Comparison of ENCODE assay signal across 8 cellular contexts in the genomic region with DNA sequence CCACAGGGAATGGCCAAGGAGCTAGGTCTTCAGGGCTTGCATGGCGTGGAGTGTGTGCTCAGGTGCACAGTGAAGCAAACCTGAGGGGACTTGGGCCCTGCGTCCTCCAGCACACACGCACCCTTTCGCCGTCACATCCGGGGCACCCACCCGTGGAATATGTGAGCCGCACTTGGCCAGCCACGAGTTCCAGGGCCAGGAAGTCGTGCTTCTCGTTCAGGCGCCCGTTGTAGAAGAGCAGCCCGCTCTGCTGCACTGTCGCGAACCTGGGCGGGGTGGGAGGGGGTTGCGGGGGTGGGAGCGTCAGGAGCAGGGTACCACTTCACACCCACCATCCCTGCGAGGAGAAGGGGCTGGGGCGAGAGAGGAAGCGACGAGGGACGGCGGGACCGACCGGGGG. TPM values are rescaled to one million over a fixed set of nuclear protein-coding genes. Genes with fewer than 3 reads are reported as not detected.
DNase-seq lines count a peak whose midpoint lies in the region; ATAC-seq and TF ChIP-seq lines count a peak whose summit lies in the region.

No MANE protein-coding gene starts in this region.

- no peak overlapping the region for H3K27ac ChIP-seq in fibroblast of lung (ENCODE audit: insufficient read depth, low read length)

- no peaks in the 10 kb centered on the region for H3K79me2 ChIP-seq in fibroblast of lung (ENCODE audit: control insufficient read depth, insufficient read depth, low read length)

- ATAC-seq in HG02884 (IDR thresholded peaks at IDR 0.05; ENCODE audit: unreplicated experiment) (no peak), HG02763 (IDR thresholded peaks at IDR 0.05; ENCODE audit: unreplicated experiment) (no peak)

- peak; percentile 70 for DNase-seq in activated CD4-positive, alpha-beta memory T cell treated with anti-CD3 and anti-CD28 coated beads, Interleukin-2, amount 10 ng/mL, durations not matched to agents 7 days and 5 days
- no peak for DNase-seq in fibroblast of lung (ENCODE audit: low read depth in 2 of 2)
- peak; percentile 43 for DNase-seq in stimulated activated CD4-positive, alpha-beta T cell treated with anti-CD3 and anti-CD28 coated beads, Interleukin-12 subunit alpha, Interleukin-12 subunit beta, amount 100 ng/mL, for 4 hours
- no peak for DNase-seq in NCI-H146 (lab: John Stamatoyannopoulos, UW)
- no peak for DNase-seq in iPS-NIHi7 (ENCODE audit: extremely low spot score)

- H3K27me3 ChIP-seq in fibroblast of lung (ENCODE audit: control insufficient read depth, insufficient read depth, low read length), result no peaks in the 10 kb centered on the region

- peak overlapping the region; percentile 78 for H3K27ac Mint-ChIP-seq in activated CD4-positive, alpha-beta memory T cell treated with anti-CD3 and anti-CD28 coated beads, Interleukin-2, amount 10 ng/mL, durations not matched to agents 7 days and 5 days

- TF ChIP-seq CTCF in fibroblast of lung (conservative IDR thresholded peaks at IDR 0.05 in 1 of 2, IDR thresholded peaks at IDR 0.05 in 1 of 2; ENCODE audit: low read depth in 1 of 2, low read length in 2 of 2), result no peak

- H2AFZ ChIP-seq in fibroblast of lung (ENCODE audit: low read length), result no peak overlapping the region

- no peaks in the 10 kb centered on the region for H3K4me1 ChIP-seq in ES-I3 (ENCODE audit: insufficient read depth, low read length)
- H3K4me1 ChIP-seq in fibroblast of lung (ENCODE audit: control insufficient read depth, extremely low read depth, insufficient read depth, low read length), result no peaks in the 10 kb centered on the region

- peak overlapping the region; percentile 70 for H3K4me3 Mint-ChIP-seq in activated CD4-positive, alpha-beta memory T cell treated with anti-CD3 and anti-CD28 coated beads, Interleukin-2, amount 10 ng/mL, durations not matched to agents 7 days and 5 days

- peak overlapping the region; percentile 46 for H3K4me2 ChIP-seq in fibroblast of lung (ENCODE audit: extremely low read depth, insufficient read depth, low read length)

- no peaks in the 10 kb centered on the region for H4K20me1 ChIP-seq in fibroblast of lung (ENCODE audit: control insufficient read depth, extremely low read depth, insufficient read depth, low read length)

- H3K9me3 Mint-ChIP-seq in activated CD4-positive, alpha-beta memory T cell treated with anti-CD3 and anti-CD28 coated beads, Interleukin-2, amount 10 ng/mL, durations not matched to agents 7 days and 5 days, result no peaks in the 10 kb centered on the region

- CTCF ChIA-PET in activated CD4-positive, alpha-beta memory T cell treated with anti-CD3 and anti-CD28 coated beads, Interleukin-2, amount 10 ng/mL, durations not matched to agents 7 days and 5 days (lab: Charles Lee), result interaction anchor here (0.6 to 1.0 kb wide), 2 partner anchors 9 to 15 kb away, joined by 3 to 4 read pairs; no protein-coding TSS in a partner anchor

- H3K36me3 Mint-ChIP-seq in activated CD4-positive, alpha-beta memory T cell treated with anti-CD3 and anti-CD28 coated beads, Interleukin-2, amount 10 ng/mL, durations not matched to agents 7 days and 5 days (ENCODE audit: low read depth), result peaks cover 3% of the 10 kb centered on the region

- H3K27me3 Mint-ChIP-seq in activated CD4-positive, alpha-beta memory T cell treated with anti-CD3 and anti-CD28 coated beads, Interleukin-2, amount 10 ng/mL, durations not matched to agents 7 days and 5 days, result no peaks in the 10 kb centered on the region

- POLR2A ChIA-PET in activated CD4-positive, alpha-beta memory T cell treated with anti-CD3 and anti-CD28 coated beads, Interleukin-2, amount 10 ng/mL, durations not matched to agents 7 days and 5 days (lab: Charles Lee), result interaction anchor here (1.1 to 2.6 kb wide), 3 partner anchors 16 to 183 kb away, joined by 5 to 11 read pairs (median 5); partner anchors contain the start of gene SLC26A6

- H3K4me3 ChIP-seq in fibroblast of lung (replicated peaks in 1 of 4; ENCODE audit: control extremely low read depth in 1 of 4, insufficient read depth in 1 of 4, low read depth in 3 of 4, low read length in 4 of 4), result no peak overlapping the region

- H3K9me3 ChIP-seq in ES-I3 (ENCODE audit: control insufficient read depth, insufficient read depth, low read length) (no peaks in the 10 kb centered on the region), fibroblast of lung (ENCODE audit: control insufficient read depth, insufficient read depth, low read depth, low read length) (no peaks in the 10 kb centered on the region)

- H3K9ac ChIP-seq in ES-I3 (ENCODE audit: low read depth, low read length), result peak overlapping the region; percentile 49
- H3K9ac ChIP-seq in fibroblast of lung (ENCODE audit: insufficient read depth, low read length), result no peak overlapping the region

- peaks cover 27% of the 10 kb centered on the region for H3K4me1 Mint-ChIP-seq in activated CD4-positive, alpha-beta memory T cell treated with anti-CD3 and anti-CD28 coated beads, Interleukin-2, amount 10 ng/mL, durations not matched to agents 7 days and 5 days

- H3K36me3 ChIP-seq in ES-I3 (ENCODE audit: insufficient read depth, low read length) (no peaks in the 10 kb centered on the region), fibroblast of lung (ENCODE audit: control insufficient read depth, insufficient read depth, low read length) (no peaks in the 10 kb centered on the region)

RNA-seq across cellular contexts. Expression of gene CELSR3, which starts 7.1 kb away (rescaled TPM):
- total RNA-seq in activated CD4-positive, alpha-beta memory T cell treated with anti-CD3 and anti-CD28 coated beads, Interleukin-2, amount 10 ng/mL, durations not matched to agents 7 days and 5 days, result 1 to 10 TPM; 7.2 to 8.0 TPM
- total RNA-seq in fibroblast of lung, result 0.77 and 2.1 TPM in 2 replicates
- polyA plus RNA-seq in fibroblast of lung, result 0.34 and 0.44 TPM in 2 replicates
- polyA plus RNA-seq in fibroblast of lung (2012), result 0.50 and 0.62 TPM in 2 replicates
- polyA minus RNA-seq in fibroblast of lung (ENCODE audit: low replicate concordance), result 1.8 and 2.2 TPM in 2 replicates

RNA-seq across cellular contexts. Expression of gene SLC26A6, which starts 20.3 kb away (rescaled TPM):
- total RNA-seq in activated CD4-positive, alpha-beta memory T cell treated with anti-CD3 and anti-CD28 coated beads, Interleukin-2, amount 10 ng/mL, durations not matched to agents 7 days and 5 days, result 10 to 100 TPM; 55.4 to 56.0 TPM
- total RNA-seq in fibroblast of lung, result 32.9 and 36.3 TPM in 2 replicates
- polyA plus RNA-seq in fibroblast of lung, result 13.3 and 20.9 TPM in 2 replicates
- polyA plus RNA-seq in fibroblast of lung (2012), result 9.4 and 16.6 TPM in 2 replicates
- polyA minus RNA-seq in fibroblast of lung (ENCODE audit: low replicate concordance), result 29.8 and 88.3 TPM in 2 replicates

RNA-seq across cellular contexts. Expression of gene NCKIPSD, which starts 30.1 kb away (rescaled TPM):
- 10 to 100 TPM; 33.4 to 37.2 TPM for total RNA-seq in activated CD4-positive, alpha-beta memory T cell treated with anti-CD3 and anti-CD28 coated beads, Interleukin-2, amount 10 ng/mL, durations not matched to agents 7 days and 5 days
- 15.4 and 23.3 TPM in 2 replicates for total RNA-seq in fibroblast of lung
- 14.6 and 19.6 TPM in 2 replicates for polyA plus RNA-seq in fibroblast of lung
- polyA plus RNA-seq in fibroblast of lung (2012), result 18.7 and 23.3 TPM in 2 replicates
- polyA minus RNA-seq in fibroblast of lung (ENCODE audit: low replicate concordance), result 56.2 and 67.3 TPM in 2 replicates

RNA-seq across cellular contexts. Expression of gene TMEM89, which starts 34.0 kb away (rescaled TPM):
- total RNA-seq in activated CD4-positive, alpha-beta memory T cell treated with anti-CD3 and anti-CD28 coated beads, Interleukin-2, amount 10 ng/mL, durations not matched to agents 7 days and 5 days, result not detected
- not detected in 2 replicates for total RNA-seq in fibroblast of lung
- not detected in 2 replicates for polyA plus RNA-seq in fibroblast of lung
- not detected in 2 replicates for polyA plus RNA-seq in fibroblast of lung (2012)
- polyA minus RNA-seq in fibroblast of lung (ENCODE audit: low replicate concordance), result not detected in 2 replicates

RNA-seq across cellular contexts. Expression of gene UQCRC1, which starts 46.1 kb away (rescaled TPM):
- 100 to 1,000 TPM; 167 to 170 TPM for total RNA-seq in activated CD4-positive, alpha-beta memory T cell treated with anti-CD3 and anti-CD28 coated beads, Interleukin-2, amount 10 ng/mL, durations not matched to agents 7 days and 5 days
- total RNA-seq in fibroblast of lung, result 294 and 366 TPM in 2 replicates
- polyA plus RNA-seq in fibroblast of lung, result 226 and 289 TPM in 2 replicates
- polyA plus RNA-seq in fibroblast of lung (2012), result 236 and 297 TPM in 2 replicates
- polyA minus RNA-seq in fibroblast of lung (ENCODE audit: low replicate concordance), result 1,337 and 1,368 TPM in 2 replicates

Comparison
In these comparisons a context has a peak if more than half of its experiments do, and no peak if none do; other contexts are left out.
1. DNase-seq: peak in activated CD4-positive, alpha-beta memory T cell treated with anti-CD3 and anti-CD28 coated beads, Interleukin-2, amount 10 ng/mL, durations not matched to agents 7 days and 5 days (single experiment) and stimulated activated CD4-positive, alpha-beta T cell treated with anti-CD3 and anti-CD28 coated beads, Interleukin-12 subunit alpha, Interleukin-12 subunit beta, amount 100 ng/mL, for 4 hours (single experiment); none in fibroblast of lung (0 of 2), NCI-H146 (single experiment) and iPS-NIHi7 (single experiment).